Comparison of ENCODE assay signal across 8 cellular contexts in genomic region chr19:40623403-40624239, GRCh38. TPM values are rescaled to one million over a fixed set of nuclear protein-coding genes. Genes with fewer than 3 reads are reported as not detected.
A peak's percentile ranks its signal among the peaks of the same experiment; 100 is the strongest.
DNase-seq lines count a peak whose midpoint lies in the region; ATAC-seq and TF ChIP-seq lines count a peak whose summit lies in the region.

No MANE protein-coding gene starts in this region.

- POLR2A ChIA-PET in activated CD8-positive, alpha-beta T cell treated with anti-CD3 and anti-CD28 coated beads for 36 hours (lab: Charles Lee): no interaction called here

- H3K4me1 Mint-ChIP-seq in activated CD8-positive, alpha-beta T cell treated with anti-CD3 and anti-CD28 coated beads for 36 hours (ENCODE audit: low read depth): peaks cover 21% of the 10 kb centered on the region

- H3K9me3 Mint-ChIP-seq in activated CD8-positive, alpha-beta T cell treated with anti-CD3 and anti-CD28 coated beads for 36 hours: no peaks in the 10 kb centered on the region

- H3K4me2 ChIP-seq in DND-41 (ENCODE audit: insufficient read depth, low read length): no peak overlapping the region

- intact Hi-C loops in activated CD8-positive, alpha-beta T cell treated with anti-CD3 and anti-CD28 coated beads for 36 hours (cut with micrococcal nuclease): no loop called here

- ATAC-seq in DND-41 (ENCODE audit: insufficient read depth, low read depth) (no peak), HG02840 (IDR thresholded peaks at IDR 0.05; ENCODE audit: low FRiP score, unreplicated experiment) (no peak)
- no peak for ATAC-seq in activated CD8-positive, alpha-beta T cell treated with anti-CD3 and anti-CD28 coated beads for 36 hours

- no peak overlapping the region for H3K4me3 Mint-ChIP-seq in activated CD8-positive, alpha-beta T cell treated with anti-CD3 and anti-CD28 coated beads for 36 hours

- H3K4me3 ChIP-seq in DND-41 (ENCODE audit: low read depth in 1 of 2, low read length in 2 of 2): no peak overlapping the region

- no peak overlapping the region for H3K9ac ChIP-seq in DND-41 (ENCODE audit: low read depth, low read length)

- no peaks in the 10 kb centered on the region for H3K27me3 ChIP-seq in DND-41 (ENCODE audit: insufficient read depth, low read length, poor library complexity)

- DNase-seq in DND-41 (peak; percentile 21), NCI-H146 treated with DMSO at 0.1 percent for 48 hours (lab: John Stamatoyannopoulos, UW; ENCODE audit: unreplicated experiment) (peak; percentile 92), kidney glomerular epithelial cell (lab: John Stamatoyannopoulos, UW) (peak; percentile 85), GOT3 (lab: John Stamatoyannopoulos, UW) (no peak), H4 (ENCODE audit: low spot score) (no peak), SHP77 treated with DMSO at 0.1 percent for 48 hours (lab: John Stamatoyannopoulos, UW) (no peak)
- DNase-seq in activated CD8-positive, alpha-beta T cell treated with anti-CD3 and anti-CD28 coated beads for 36 hours: peak; percentile 46

- peaks cover 54% of the 10 kb centered on the region for H3K36me3 Mint-ChIP-seq in activated CD8-positive, alpha-beta T cell treated with anti-CD3 and anti-CD28 coated beads for 36 hours (ENCODE audit: low read depth)

- TF ChIP-seq CTCF in DND-41 (IDR thresholded peaks at IDR 0.05; ENCODE audit: borderline replicate concordance, extremely low read depth, low read length, poor library complexity, severe bottlenecking): no peak
- no peak for TF ChIP-seq CTCF in activated CD8-positive, alpha-beta T cell treated with anti-CD3 and anti-CD28 coated beads for 36 hours (IDR thresholded peaks at IDR 0.05)

- no peaks in the 10 kb centered on the region for H3K27me3 Mint-ChIP-seq in activated CD8-positive, alpha-beta T cell treated with anti-CD3 and anti-CD28 coated beads for 36 hours

- H2AFZ ChIP-seq in DND-41 (ENCODE audit: low read depth, low read length): no peak overlapping the region

- no peaks in the 10 kb centered on the region for H3K79me2 ChIP-seq in DND-41 (ENCODE audit: insufficient read depth, low read length)

- H3K4me1 ChIP-seq in DND-41 (ENCODE audit: insufficient read depth, low read length): no peaks in the 10 kb centered on the region

- no peaks in the 10 kb centered on the region for H3K9me3 ChIP-seq in DND-41 (ENCODE audit: insufficient read depth, low read length, severe bottlenecking)

- no peak overlapping the region for H3K27ac ChIP-seq in DND-41 (ENCODE audit: low read length)

- H3K27ac Mint-ChIP-seq in activated CD8-positive, alpha-beta T cell treated with anti-CD3 and anti-CD28 coated beads for 36 hours: no peak overlapping the region

- CTCF ChIA-PET in activated CD8-positive, alpha-beta T cell treated with anti-CD3 and anti-CD28 coated beads for 36 hours (lab: Charles Lee): interaction anchor here (1.4 to 11.3 kb wide), 2 partner anchors 11 to 21 kb away, joined by 3 to 126 read pairs; no protein-coding TSS in a partner anchor

- no peaks in the 10 kb centered on the region for H3K36me3 ChIP-seq in DND-41 (ENCODE audit: insufficient read depth, low read length)

- H4K20me1 ChIP-seq in DND-41 (ENCODE audit: insufficient read depth, low read length): no peaks in the 10 kb centered on the region

RNA-seq across cellular contexts. Expression of gene LTBP4, which starts 22.5 kb away (rescaled TPM):
- total RNA-seq in activated CD8-positive, alpha-beta T cell treated with anti-CD3 and anti-CD28 coated beads for 36 hours: 100 to 1,000 TPM; 117 to 121 TPM
- total RNA-seq in H4 (2014; rRNA removed; shearing (Covaris generic)): 4.7 and 5.6 TPM in 2 replicates

RNA-seq across cellular contexts. Expression of gene SHKBP1, which starts 46.9 kb away (rescaled TPM):
- total RNA-seq in activated CD8-positive, alpha-beta T cell treated with anti-CD3 and anti-CD28 coated beads for 36 hours: 10 to 100 TPM; 82.8 to 89.3 TPM
- total RNA-seq in H4 (2014; rRNA removed; shearing (Covaris generic)): 26.6 and 30.9 TPM in 2 replicates

Comparison
In these comparisons a context has a peak if more than half of its experiments do, and no peak if none do; other contexts are left out.
1. DNase-seq: peak in DND-41 (single experiment), NCI-H146 treated with DMSO at 0.1 percent for 48 hours (single experiment), activated CD8-positive, alpha-beta T cell treated with anti-CD3 and anti-CD28 coated beads for 36 hours (single experiment) and kidney glomerular epithelial cell (single experiment); none in GOT3 (single experiment), H4 (single experiment) and SHP77 treated with DMSO at 0.1 percent for 48 hours (single experiment).
2. RNA of gene LTBP4, which starts 22.5 kb away (total RNA-seq): 117 to 121 TPM in activated CD8-positive, alpha-beta T cell treated with anti-CD3 and anti-CD28 coated beads for 36 hours; 4.7 to 5.6 TPM in H4; every median in the first group is over 10 times any median in the second.